1 cellular context compared by ENCODE assay signal in the genomic region with DNA sequence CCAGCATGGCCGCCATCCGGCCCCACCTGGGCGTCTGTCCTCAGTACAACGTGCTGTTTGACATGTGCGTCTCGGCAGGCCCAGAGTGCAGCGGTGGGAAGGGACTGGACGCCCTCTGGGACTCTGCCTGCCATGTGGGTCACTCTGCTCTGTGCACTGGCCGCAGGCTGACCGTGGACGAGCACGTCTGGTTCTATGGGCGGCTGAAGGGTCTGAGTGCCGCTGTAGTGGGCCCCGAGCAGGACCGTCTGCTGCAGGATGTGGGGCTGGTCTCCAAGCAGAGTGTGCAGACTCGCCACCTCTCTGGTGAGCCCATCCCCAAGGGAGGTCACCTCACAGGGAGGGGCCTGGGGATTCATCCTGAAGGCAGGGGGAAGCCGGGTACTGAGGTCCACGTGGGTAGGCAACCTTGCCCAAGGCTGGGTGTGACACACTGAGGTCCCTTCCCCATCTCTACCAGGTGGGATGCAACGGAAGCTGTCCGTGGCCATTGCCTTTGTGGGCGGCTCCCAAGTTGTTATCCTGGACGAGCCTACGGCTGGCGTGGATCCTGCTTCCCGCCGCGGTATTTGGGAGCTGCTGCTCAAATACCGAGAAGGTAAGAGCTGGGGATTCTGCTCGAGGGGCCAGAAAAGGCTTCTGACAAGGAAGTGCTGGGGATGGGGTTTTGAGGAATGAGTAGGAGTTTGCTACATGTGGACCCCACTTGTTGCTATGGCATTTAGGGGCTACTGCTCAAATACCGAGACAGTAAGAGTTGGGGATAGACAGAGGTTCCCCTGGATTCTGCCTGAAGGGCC.
TF ChIP-seq lines count a peak whose summit lies in the region.

No MANE protein-coding gene starts in this region.

TF ChIP-seq in HepG2, 621 proteins besides CTCF, POLR2A, EP300 and RAD21 (continued from another document and continues in another):
- TF ChIP-seq, protein P1, sequence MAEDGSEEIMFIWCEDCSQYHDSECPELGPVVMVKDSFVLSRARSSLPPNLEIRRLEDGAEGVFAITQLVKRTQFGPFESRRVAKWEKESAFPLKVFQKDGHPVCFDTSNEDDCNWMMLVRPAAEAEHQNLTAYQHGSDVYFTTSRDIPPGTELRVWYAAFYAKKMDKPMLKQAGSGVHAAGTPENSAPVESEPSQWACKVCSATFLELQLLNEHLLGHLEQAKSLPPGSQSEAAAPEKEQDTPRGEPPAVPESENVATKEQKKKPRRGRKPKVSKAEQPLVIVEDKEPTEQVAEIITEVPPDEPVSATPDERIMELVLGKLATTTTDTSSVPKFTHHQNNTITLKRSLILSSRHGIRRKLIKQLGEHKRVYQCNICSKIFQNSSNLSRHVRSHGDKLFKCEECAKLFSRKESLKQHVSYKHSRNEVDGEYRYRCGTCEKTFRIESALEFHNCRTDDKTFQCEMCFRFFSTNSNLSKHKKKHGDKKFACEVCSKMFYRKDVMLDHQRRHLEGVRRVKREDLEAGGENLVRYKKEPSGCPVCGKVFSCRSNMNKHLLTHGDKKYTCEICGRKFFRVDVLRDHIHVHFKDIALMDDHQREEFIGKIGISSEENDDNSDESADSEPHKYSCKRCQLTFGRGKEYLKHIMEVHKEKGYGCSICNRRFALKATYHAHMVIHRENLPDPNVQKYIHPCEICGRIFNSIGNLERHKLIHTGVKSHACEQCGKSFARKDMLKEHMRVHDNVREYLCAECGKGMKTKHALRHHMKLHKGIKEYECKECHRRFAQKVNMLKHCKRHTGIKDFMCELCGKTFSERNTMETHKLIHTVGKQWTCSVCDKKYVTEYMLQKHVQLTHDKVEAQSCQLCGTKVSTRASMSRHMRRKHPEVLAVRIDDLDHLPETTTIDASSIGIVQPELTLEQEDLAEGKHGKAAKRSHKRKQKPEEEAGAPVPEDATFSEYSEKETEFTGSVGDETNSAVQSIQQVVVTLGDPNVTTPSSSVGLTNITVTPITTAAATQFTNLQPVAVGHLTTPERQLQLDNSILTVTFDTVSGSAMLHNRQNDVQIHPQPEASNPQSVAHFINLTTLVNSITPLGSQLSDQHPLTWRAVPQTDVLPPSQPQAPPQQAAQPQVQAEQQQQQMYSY (CRISPR knock-in tag; IDR thresholded peaks at IDR 0.05) = no peak
- TF ChIP-seq THYN1 (CRISPR knock-in tag; IDR thresholded peaks at IDR 0.05; ENCODE audit: borderline replicate concordance, low read depth) = no peak
- 0 out of 2 replicates have a peak, but pooled peaks have one; percentile 32 for TF ChIP-seq ZNF136 (CRISPR knock-in tag; IDR thresholded peaks at IDR 0.05; ENCODE audit: low read depth)
- TF ChIP-seq GATAD1 (CRISPR knock-in tag; IDR thresholded peaks at IDR 0.05) = peak; percentile 27; the same call in 1 of the 2 replicates
- TF ChIP-seq ZNF432 (CRISPR knock-in tag; IDR thresholded peaks at IDR 0.05; ENCODE audit: borderline replicate concordance) = no peak
- no peak for TF ChIP-seq PRMT3 (CRISPR knock-in tag; IDR thresholded peaks at IDR 0.05; ENCODE audit: borderline replicate concordance, low read depth)
- TF ChIP-seq, protein P2, sequence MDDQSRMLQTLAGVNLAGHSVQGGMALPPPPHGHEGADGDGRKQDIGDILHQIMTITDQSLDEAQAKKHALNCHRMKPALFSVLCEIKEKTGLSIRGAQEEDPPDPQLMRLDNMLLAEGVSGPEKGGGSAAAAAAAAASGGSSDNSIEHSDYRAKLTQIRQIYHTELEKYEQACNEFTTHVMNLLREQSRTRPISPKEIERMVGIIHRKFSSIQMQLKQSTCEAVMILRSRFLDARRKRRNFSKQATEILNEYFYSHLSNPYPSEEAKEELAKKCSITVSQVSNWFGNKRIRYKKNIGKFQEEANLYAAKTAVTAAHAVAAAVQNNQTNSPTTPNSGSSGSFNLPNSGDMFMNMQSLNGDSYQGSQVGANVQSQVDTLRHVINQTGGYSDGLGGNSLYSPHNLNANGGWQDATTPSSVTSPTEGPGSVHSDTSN (CRISPR knock-in tag; IDR thresholded peaks at IDR 0.05; ENCODE audit: borderline replicate concordance) = no peak
- TF ChIP-seq ZBTB25 (CRISPR knock-in tag; IDR thresholded peaks at IDR 0.05) = no peak
- TF ChIP-seq NCOA5 (CRISPR knock-in tag; IDR thresholded peaks at IDR 0.05) = no peak
- TF ChIP-seq ZNF709 (CRISPR knock-in tag; IDR thresholded peaks at IDR 0.05) = peak; percentile 88
- no peak for TF ChIP-seq TOPORS (CRISPR knock-in tag; IDR thresholded peaks at IDR 0.05)
- TF ChIP-seq RBAK (CRISPR knock-in tag; IDR thresholded peaks at IDR 0.05) = peak; percentile 40; the same call in 1 of the 2 replicates
- TF ChIP-seq, protein P3, sequence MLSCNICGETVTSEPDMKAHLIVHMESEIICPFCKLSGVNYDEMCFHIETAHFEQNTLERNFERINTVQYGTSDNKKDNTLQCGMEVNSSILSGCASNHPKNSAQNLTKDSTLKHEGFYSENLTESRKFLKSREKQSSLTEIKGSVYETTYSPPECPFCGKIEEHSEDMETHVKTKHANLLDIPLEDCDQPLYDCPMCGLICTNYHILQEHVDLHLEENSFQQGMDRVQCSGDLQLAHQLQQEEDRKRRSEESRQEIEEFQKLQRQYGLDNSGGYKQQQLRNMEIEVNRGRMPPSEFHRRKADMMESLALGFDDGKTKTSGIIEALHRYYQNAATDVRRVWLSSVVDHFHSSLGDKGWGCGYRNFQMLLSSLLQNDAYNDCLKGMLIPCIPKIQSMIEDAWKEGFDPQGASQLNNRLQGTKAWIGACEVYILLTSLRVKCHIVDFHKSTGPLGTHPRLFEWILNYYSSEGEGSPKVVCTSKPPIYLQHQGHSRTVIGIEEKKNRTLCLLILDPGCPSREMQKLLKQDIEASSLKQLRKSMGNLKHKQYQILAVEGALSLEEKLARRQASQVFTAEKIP (CRISPR knock-in tag; IDR thresholded peaks at IDR 0.05; ENCODE audit: borderline replicate concordance) = no peak
- TF ChIP-seq ZNF841 (CRISPR knock-in tag; IDR thresholded peaks at IDR 0.05; ENCODE audit: borderline replicate concordance) = no peak
- TF ChIP-seq BCL3 (CRISPR knock-in tag; IDR thresholded peaks at IDR 0.05) = peak; percentile 25; the same call in 1 of the 2 replicates
- TF ChIP-seq, protein P4, sequence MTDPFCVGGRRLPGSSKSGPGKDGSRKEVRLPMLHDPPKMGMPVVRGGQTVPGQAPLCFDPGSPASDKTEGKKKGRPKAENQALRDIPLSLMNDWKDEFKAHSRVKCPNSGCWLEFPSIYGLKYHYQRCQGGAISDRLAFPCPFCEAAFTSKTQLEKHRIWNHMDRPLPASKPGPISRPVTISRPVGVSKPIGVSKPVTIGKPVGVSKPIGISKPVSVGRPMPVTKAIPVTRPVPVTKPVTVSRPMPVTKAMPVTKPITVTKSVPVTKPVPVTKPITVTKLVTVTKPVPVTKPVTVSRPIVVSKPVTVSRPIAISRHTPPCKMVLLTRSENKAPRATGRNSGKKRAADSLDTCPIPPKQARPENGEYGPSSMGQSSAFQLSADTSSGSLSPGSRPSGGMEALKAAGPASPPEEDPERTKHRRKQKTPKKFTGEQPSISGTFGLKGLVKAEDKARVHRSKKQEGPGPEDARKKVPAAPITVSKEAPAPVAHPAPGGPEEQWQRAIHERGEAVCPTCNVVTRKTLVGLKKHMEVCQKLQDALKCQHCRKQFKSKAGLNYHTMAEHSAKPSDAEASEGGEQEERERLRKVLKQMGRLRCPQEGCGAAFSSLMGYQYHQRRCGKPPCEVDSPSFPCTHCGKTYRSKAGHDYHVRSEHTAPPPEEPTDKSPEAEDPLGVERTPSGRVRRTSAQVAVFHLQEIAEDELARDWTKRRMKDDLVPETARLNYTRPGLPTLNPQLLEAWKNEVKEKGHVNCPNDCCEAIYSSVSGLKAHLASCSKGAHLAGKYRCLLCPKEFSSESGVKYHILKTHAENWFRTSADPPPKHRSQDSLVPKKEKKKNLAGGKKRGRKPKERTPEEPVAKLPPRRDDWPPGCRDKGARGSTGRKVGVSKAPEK (CRISPR knock-in tag; IDR thresholded peaks at IDR 0.05; ENCODE audit: borderline replicate concordance) = no peak
- TF ChIP-seq EZH2 (conservative IDR thresholded peaks at IDR 0.05; ENCODE audit: low read depth, low read length) = no peak
- TF ChIP-seq HDAC1 (CRISPR knock-in tag; IDR thresholded peaks at IDR 0.05) = peak; percentile 85
- TF ChIP-seq MAFF (IDR thresholded peaks at IDR 0.05; ENCODE audit: low read depth, low read length) = no peak
- TF ChIP-seq GATAD2A (CRISPR knock-in tag; IDR thresholded peaks at IDR 0.05) = peak; percentile 60
- no peak for TF ChIP-seq MTF1 (CRISPR knock-in tag; IDR thresholded peaks at IDR 0.05)
- TF ChIP-seq ZNF431 (CRISPR knock-in tag; IDR thresholded peaks at IDR 0.05; ENCODE audit: borderline replicate concordance, low read depth) = peak; percentile 46; the same call in 1 of the 2 replicates
- TF ChIP-seq E2F2 (CRISPR knock-in tag; IDR thresholded peaks at IDR 0.05; ENCODE audit: borderline replicate concordance) = no peak
- TF ChIP-seq ZNF629 (CRISPR knock-in tag; conservative IDR thresholded peaks at IDR 0.05) = no peak
- no peak; the same call in 1 of the 2 replicates for TF ChIP-seq ZNF124 (CRISPR knock-in tag; IDR thresholded peaks at IDR 0.05)
- 0 out of 2 replicates have a peak, but pooled peaks have one; percentile 68 for TF ChIP-seq MEIS1 (CRISPR knock-in tag; IDR thresholded peaks at IDR 0.05; ENCODE audit: borderline replicate concordance)
- TF ChIP-seq, protein P5, sequence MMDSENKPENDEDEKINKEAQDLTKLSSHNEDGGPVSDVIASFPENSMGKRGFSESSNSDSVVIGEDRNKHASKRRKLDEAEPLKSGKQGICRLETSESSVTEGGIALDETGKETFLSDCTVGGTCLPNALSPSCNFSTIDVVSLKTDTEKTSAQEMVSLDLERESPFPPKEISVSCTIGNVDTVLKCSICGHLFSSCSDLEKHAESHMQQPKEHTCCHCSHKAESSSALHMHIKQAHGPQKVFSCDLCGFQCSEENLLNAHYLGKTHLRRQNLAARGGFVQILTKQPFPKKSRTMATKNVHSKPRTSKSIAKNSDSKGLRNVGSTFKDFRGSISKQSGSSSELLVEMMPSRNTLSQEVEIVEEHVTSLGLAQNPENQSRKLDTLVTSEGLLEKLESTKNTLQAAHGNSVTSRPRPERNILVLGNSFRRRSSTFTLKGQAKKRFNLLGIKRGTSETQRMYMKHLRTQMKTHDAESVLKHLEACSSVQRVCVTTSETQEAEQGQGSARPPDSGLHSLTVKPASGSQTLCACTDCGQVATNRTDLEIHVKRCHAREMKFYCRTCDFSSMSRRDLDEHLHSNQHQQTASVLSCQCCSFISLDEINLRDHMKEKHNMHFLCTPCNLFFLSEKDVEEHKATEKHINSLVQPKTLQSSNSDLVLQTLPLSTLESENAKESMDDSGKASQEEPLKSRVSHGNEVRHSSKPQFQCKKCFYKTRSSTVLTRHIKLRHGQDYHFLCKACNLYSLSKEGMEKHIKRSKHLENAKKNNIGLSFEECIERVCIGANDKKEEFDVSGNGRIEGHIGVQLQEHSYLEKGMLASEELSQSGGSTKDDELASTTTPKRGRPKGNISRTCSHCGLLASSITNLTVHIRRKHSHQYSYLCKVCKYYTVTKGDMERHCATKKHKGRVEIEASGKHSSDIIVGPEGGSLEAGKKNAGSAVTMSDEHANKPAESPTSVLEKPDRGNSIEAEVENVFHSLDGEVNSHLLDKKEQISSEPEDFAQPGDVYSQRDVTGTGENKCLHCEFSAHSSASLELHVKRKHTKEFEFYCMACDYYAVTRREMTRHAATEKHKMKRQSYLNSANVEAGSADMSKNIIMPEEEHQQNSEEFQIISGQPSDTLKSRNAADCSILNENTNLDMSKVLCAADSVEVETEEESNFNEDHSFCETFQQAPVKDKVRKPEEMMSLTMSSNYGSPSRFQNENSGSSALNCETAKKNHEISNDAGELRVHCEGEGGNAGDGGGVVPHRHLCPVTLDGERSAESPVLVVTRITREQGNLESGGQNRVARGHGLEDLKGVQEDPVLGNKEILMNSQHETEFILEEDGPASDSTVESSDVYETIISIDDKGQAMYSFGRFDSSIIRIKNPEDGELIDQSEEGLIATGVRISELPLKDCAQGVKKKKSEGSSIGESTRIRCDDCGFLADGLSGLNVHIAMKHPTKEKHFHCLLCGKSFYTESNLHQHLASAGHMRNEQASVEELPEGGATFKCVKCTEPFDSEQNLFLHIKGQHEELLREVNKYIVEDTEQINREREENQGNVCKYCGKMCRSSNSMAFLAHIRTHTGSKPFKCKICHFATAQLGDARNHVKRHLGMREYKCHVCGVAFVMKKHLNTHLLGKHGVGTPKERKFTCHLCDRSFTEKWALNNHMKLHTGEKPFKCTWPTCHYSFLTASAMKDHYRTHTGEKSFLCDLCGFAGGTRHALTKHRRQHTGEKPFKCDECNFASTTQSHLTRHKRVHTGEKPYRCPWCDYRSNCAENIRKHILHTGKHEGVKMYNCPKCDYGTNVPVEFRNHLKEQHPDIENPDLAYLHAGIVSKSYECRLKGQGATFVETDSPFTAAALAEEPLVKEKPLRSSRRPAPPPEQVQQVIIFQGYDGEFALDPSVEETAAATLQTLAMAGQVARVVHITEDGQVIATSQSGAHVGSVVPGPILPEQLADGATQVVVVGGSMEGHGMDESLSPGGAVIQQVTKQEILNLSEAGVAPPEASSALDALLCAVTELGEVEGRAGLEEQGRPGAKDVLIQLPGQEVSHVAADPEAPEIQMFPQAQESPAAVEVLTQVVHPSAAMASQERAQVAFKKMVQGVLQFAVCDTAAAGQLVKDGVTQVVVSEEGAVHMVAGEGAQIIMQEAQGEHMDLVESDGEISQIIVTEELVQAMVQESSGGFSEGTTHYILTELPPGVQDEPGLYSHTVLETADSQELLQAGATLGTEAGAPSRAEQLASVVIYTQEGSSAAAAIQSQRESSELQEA (CRISPR knock-in tag; IDR thresholded peaks at IDR 0.05; ENCODE audit: not compliant biosample characterization) = peak; percentile 52
- TF ChIP-seq HHEX (CRISPR knock-in tag; IDR thresholded peaks at IDR 0.05) = no peak
- no peak for TF ChIP-seq ZBTB3 (CRISPR knock-in tag; IDR thresholded peaks at IDR 0.05; ENCODE audit: borderline replicate concordance, low read depth)
- TF ChIP-seq DNMT3B (CRISPR knock-in tag; conservative IDR thresholded peaks at IDR 0.05) = no peak
- TF ChIP-seq MED1 (CRISPR knock-in tag; IDR thresholded peaks at IDR 0.05) = peak; percentile 78
